ENCODE assay signal across 20 cellular contexts in the genomic region with DNA sequence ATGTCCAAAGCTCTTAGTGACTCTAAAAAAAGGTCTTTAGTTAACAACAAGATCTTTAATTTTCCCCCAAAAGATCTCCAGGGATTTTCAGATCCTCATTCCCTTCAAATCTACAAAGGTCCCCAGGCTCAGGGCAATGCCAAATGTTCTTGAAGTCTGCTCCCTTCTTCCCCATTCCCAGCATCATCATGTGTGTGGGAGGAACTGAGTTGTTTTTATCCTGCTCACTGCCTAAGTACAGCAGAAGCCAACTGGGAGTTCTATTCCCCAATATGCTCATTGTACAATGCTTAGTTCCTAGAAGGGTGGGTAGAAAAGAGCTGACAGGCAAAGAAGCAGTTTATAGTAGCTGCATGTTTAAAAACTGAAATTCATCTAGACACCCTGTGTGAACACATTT.
DNase-seq lines count a peak whose midpoint lies in the region; ATAC-seq and TF ChIP-seq lines count a peak whose summit lies in the region.
"Had no signal": no experiment of that assay in that cellular context is flagged by ENCODE, and none has a peak within 500 bp of the region (broad histone marks: within the 10 kb centered on the region; RNA-seq: fewer than 3 reads in every experiment).

No MANE protein-coding gene starts in this region.

- H3K27me3 ChIP-seq in thoracic aorta (replicated peaks; ENCODE audit: insufficient read depth): no peaks in the 10 kb centered on the region
- H3K27me3 ChIP-seq: BE2C had no signal

- peak overlapping the region; percentile 68 to 71 for H3K27ac ChIP-seq in thoracic aorta
- H3K27ac ChIP-seq in substantia nigra (ENCODE audit: low read depth, low read length, poor library complexity, severe bottlenecking): no peak overlapping the region
- H3K27ac ChIP-seq: psoas muscle had no signal

- H3K36me3 Mint-ChIP-seq in mesothelial cell of epicardium: no peaks in the 10 kb centered on the region

- H3K4me1 Mint-ChIP-seq in mesothelial cell of epicardium: peaks cover 12% of the 10 kb centered on the region
- H3K4me1 Mint-ChIP-seq: activated CD4-positive, alpha-beta T cell treated with anti-CD3 and anti-CD28 coated beads for 36 hours; activated naive CD8-positive, alpha-beta T cell treated with anti-CD3 and anti-CD28 coated beads for 36 hours; immature natural killer cell had no signal

- peaks cover 7 to 23% of the 10 kb centered on the region in 2 donors for H3K4me1 ChIP-seq in thoracic aorta (ENCODE audit: control insufficient read depth in 1 of 2, low read depth in 2 of 2)
- H3K4me1 ChIP-seq: BE2C, psoas muscle had no signal

- H3K9me3 ChIP-seq in thoracic aorta: no peaks in the 10 kb centered on the region
- H3K9me3 ChIP-seq: BE2C, psoas muscle had no signal

- ATAC-seq in thoracic aorta (ENCODE audit: insufficient number of reproducible peaks, low FRiP score, low read depth): no peak
- no peak for ATAC-seq in HG03521 (IDR thresholded peaks at IDR 0.05; ENCODE audit: unreplicated experiment)
- ATAC-seq: activated CD4-positive, alpha-beta T cell treated with anti-CD3 and anti-CD28 coated beads for 36 hours; activated T-helper 17 cell treated with anti-CD3 and anti-CD28 coated beads, Interleukin-2, amount 50 U/mL, for 72 hours; naive thymus-derived CD8-positive, alpha-beta T cell; psoas muscle had no signal

- H3K4me3 ChIP-seq in fibroblast of the aortic adventitia (ENCODE audit: low read depth, low read length) (no peak overlapping the region), thoracic aorta (peak overlapping the region; percentile 33)
- H3K4me3 ChIP-seq: lung, psoas muscle had no signal

- no peak for TF ChIP-seq CTCF in fibroblast of the aortic adventitia (IDR thresholded peaks at IDR 0.05; ENCODE audit: insufficient read depth, low read length)
- TF ChIP-seq CTCF in mesothelial cell of epicardium (IDR thresholded peaks at IDR 0.05; ENCODE audit: unreplicated experiment): no peak
- no peak for TF ChIP-seq CTCF in thoracic aorta (IDR thresholded peaks at IDR 0.05)

- H3K4me3 Mint-ChIP-seq in mesothelial cell of epicardium: no peak overlapping the region
- H3K4me3 Mint-ChIP-seq: activated CD4-positive, alpha-beta T cell treated with anti-CD3 and anti-CD28 coated beads for 36 hours; activated naive CD8-positive, alpha-beta T cell treated with anti-CD3 and anti-CD28 coated beads for 36 hours; activated T-helper 17 cell treated with anti-CD3 and anti-CD28 coated beads, Interleukin-2, amount 50 U/mL, for 72 hours; immature natural killer cell; naive thymus-derived CD8-positive, alpha-beta T cell had no signal

- H3K27me3 Mint-ChIP-seq in mesothelial cell of epicardium (ENCODE audit: low read depth): no peaks in the 10 kb centered on the region
- H3K27me3 Mint-ChIP-seq: activated CD4-positive, alpha-beta T cell treated with anti-CD3 and anti-CD28 coated beads for 36 hours; activated naive CD8-positive, alpha-beta T cell treated with anti-CD3 and anti-CD28 coated beads for 36 hours; activated T-helper 17 cell treated with anti-CD3 and anti-CD28 coated beads, Interleukin-2, amount 50 U/mL, for 72 hours; naive thymus-derived CD8-positive, alpha-beta T cell had no signal

- DNase-seq in amniotic epithelial cell (ENCODE audit: low read depth) (peak; percentile 63), fibroblast of the aortic adventitia (ENCODE audit: low read depth) (peak; percentile 67), mesothelial cell of epicardium (ENCODE audit: low spot score in 2 of 2, unreplicated experiment in 2 of 2) (no peak), thoracic aorta (ENCODE audit: low spot score) (peak; percentile 13), substantia nigra (lab: John Stamatoyannopoulos, UW) (no peak), AG08395 (ENCODE audit: low spot score) (no peak)
- DNase-seq: activated CD4-positive, alpha-beta T cell treated with anti-CD3 and anti-CD28 coated beads for 36 hours; activated naive CD8-positive, alpha-beta T cell treated with anti-CD3 and anti-CD28 coated beads for 36 hours; BE2C; Calu3; immature natural killer cell; naive thymus-derived CD8-positive, alpha-beta T cell; NCI-H1436 treated with DMSO at 0.1 percent for 48 hours; NCI-H2171 treated with DMSO at 0.1 percent for 48 hours; psoas muscle; stimulated activated CD4-positive, alpha-beta T cell treated with anti-CD3 and anti-CD28 coated beads, Interleukin-12 subunit alpha, Interleukin-12 subunit beta, amount 100 ng/mL, for 4 hours; SW 1271 had no signal

- H3K36me3 ChIP-seq in thoracic aorta: no peaks in the 10 kb centered on the region
- H3K36me3 ChIP-seq: BE2C had no signal

- no peaks in the 10 kb centered on the region for H3K9me3 Mint-ChIP-seq in mesothelial cell of epicardium
- H3K9me3 Mint-ChIP-seq: activated naive CD8-positive, alpha-beta T cell treated with anti-CD3 and anti-CD28 coated beads for 36 hours; activated T-helper 17 cell treated with anti-CD3 and anti-CD28 coated beads, Interleukin-2, amount 50 U/mL, for 72 hours; immature natural killer cell; naive thymus-derived CD8-positive, alpha-beta T cell had no signal

- peak overlapping the region; percentile 64 for H3K27ac Mint-ChIP-seq in mesothelial cell of epicardium
- H3K27ac Mint-ChIP-seq: activated CD4-positive, alpha-beta T cell treated with anti-CD3 and anti-CD28 coated beads for 36 hours; activated naive CD8-positive, alpha-beta T cell treated with anti-CD3 and anti-CD28 coated beads for 36 hours; activated T-helper 17 cell treated with anti-CD3 and anti-CD28 coated beads, Interleukin-2, amount 50 U/mL, for 72 hours; immature natural killer cell; naive thymus-derived CD8-positive, alpha-beta T cell had no signal

Comparison
In these comparisons a context has a peak if more than half of its experiments do, and no peak if none do; other contexts are left out.
1. DNase-seq: peak in amniotic epithelial cell (single experiment), fibroblast of the aortic adventitia (single experiment) and thoracic aorta (single experiment); none in mesothelial cell of epicardium (0 of 2), substantia nigra (0 of 49) and AG08395 (single experiment).